ENCODE assay signal across 23 cellular contexts in the genomic region with DNA sequence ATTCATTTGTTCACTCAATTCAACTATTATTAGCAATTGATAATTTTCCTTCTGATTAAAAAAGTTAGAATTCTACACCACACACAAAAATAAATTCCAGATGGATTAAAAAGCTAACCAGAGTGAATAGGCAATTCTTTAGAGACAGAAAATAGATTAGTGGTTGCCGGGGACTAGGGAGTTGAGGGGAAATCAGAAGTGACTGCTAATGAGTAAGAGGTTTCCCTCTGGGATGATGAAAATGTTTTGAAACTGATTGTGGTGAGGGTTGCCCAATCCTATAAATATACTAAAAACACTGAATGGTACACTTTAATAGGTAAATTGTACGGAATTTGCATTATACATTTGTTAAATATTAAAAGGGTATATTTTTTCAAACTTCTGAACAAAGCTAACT.
DNase-seq lines count a peak whose midpoint lies in the region; ATAC-seq and TF ChIP-seq lines count a peak whose summit lies in the region.
"Had no signal": no experiment of that assay in that cellular context is flagged by ENCODE, and none has a peak within 500 bp of the region (broad histone marks: within the 10 kb centered on the region; RNA-seq: fewer than 3 reads in every experiment).

No MANE protein-coding gene starts in this region.

- TF ChIP-seq POLR2A in testis (IDR thresholded peaks at IDR 0.05), result no peak

- no peaks in the 10 kb centered on the region for H3K36me3 Mint-ChIP-seq in activated CD8-positive, alpha-beta memory T cell treated with anti-CD3 and anti-CD28 coated beads, Interleukin-2, amount 10 ng/mL, durations not matched to agents 7 days and 5 days
- H3K36me3 Mint-ChIP-seq: CD14-positive monocyte had no signal

- H3K36me3 ChIP-seq in GM23248 (ENCODE audit: low read depth) (no peaks in the 10 kb centered on the region), testis (ENCODE audit: low read depth, missing control alignments) (no peaks in the 10 kb centered on the region)

- H3K9me3 ChIP-seq in GM23248 (ENCODE audit: low read depth), result peaks cover 3% of the 10 kb centered on the region
- no peaks in the 10 kb centered on the region for H3K9me3 ChIP-seq in testis
- H3K9me3 ChIP-seq: A549 had no signal

- H3K9me2 ChIP-seq in GM23248 (ENCODE audit: insufficient read depth), result no peaks in the 10 kb centered on the region

- no peaks in the 10 kb centered on the region for H3K79me2 ChIP-seq in GM23248 (ENCODE audit: insufficient read depth)

- CTCF ChIA-PET in activated CD8-positive, alpha-beta memory T cell treated with anti-CD3 and anti-CD28 coated beads, Interleukin-2, amount 10 ng/mL, durations not matched to agents 7 days and 5 days (lab: Charles Lee), result no interaction called here

- 15 to 19% methylated on average over 2 of the region's 2 CpGs for WGBS in GM23248 (ENCODE audit: low coverage in 1 of 2, low lambda C conversion rate in 2 of 2, missing lambda C conversion rate in 2 of 2), 2 experiments
- WGBS in testis, 2 donors, result 89% methylated on average over 2 of the region's 2 CpGs

- DNase-seq in AG08395 (ENCODE audit: low spot score) (peak; percentile 13), GM23248 (peak; percentile 62), amniotic epithelial cell (ENCODE audit: low read depth) (peak; percentile 2), renal cortical epithelial cell (ENCODE audit: low read depth) (peak; percentile 3), NCI-H2029 (lab: John Stamatoyannopoulos, UW) (no peak), testis (no peak)
- DNase-seq in activated CD8-positive, alpha-beta memory T cell treated with anti-CD3 and anti-CD28 coated beads, Interleukin-2, amount 10 ng/mL, durations not matched to agents 7 days and 5 days, result no peak
- DNase-seq: AML-193; DMS79 treated with DMSO at 0.1 percent for 48 hours; HCEC 1CT; Kasumi-1; NCI-H1048; NCI-H1436; NCI-H1930; NCI-H2171; NCI-H446; NCI-H526 treated with DMSO at 0.1 percent for 48 hours; NK-92 treated with Interleukin-12 subunit alpha and Interleukin-12 subunit beta, amount 100 ng/mL, for 24 hours; SW 1271 had no signal

- no peak overlapping the region for H3K9ac ChIP-seq in GM23248

- H3K27me3 ChIP-seq in GM23248 (replicated peaks; ENCODE audit: insufficient read depth), result peaks cover 13% of the 10 kb centered on the region
- no peaks in the 10 kb centered on the region for H3K27me3 ChIP-seq in testis

- no peak overlapping the region for H2AFZ ChIP-seq in GM23248

- H3K4me2 ChIP-seq in GM23248 (ENCODE audit: unreplicated experiment), result no peak overlapping the region
- H3K4me2 ChIP-seq: A549 had no signal

- H4K20me1 ChIP-seq in GM23248 (ENCODE audit: insufficient read depth), result no peaks in the 10 kb centered on the region

- no peaks in the 10 kb centered on the region for H3F3A ChIP-seq in GM23248 (ENCODE audit: insufficient read depth)

- TF ChIP-seq CTCF in testis (IDR thresholded peaks at IDR 0.05), result no peak

- no peaks in the 10 kb centered on the region for H3K4me1 Mint-ChIP-seq in activated CD8-positive, alpha-beta memory T cell treated with anti-CD3 and anti-CD28 coated beads, Interleukin-2, amount 10 ng/mL, durations not matched to agents 7 days and 5 days
- H3K4me1 Mint-ChIP-seq: CD14-positive monocyte had no signal

- no peaks in the 10 kb centered on the region for H3K9me3 Mint-ChIP-seq in activated CD8-positive, alpha-beta memory T cell treated with anti-CD3 and anti-CD28 coated beads, Interleukin-2, amount 10 ng/mL, durations not matched to agents 7 days and 5 days (ENCODE audit: low read depth)

- H3K4me1 ChIP-seq in GM23248 (ENCODE audit: insufficient read depth), result no peaks in the 10 kb centered on the region
- no peaks in the 10 kb centered on the region for H3K4me1 ChIP-seq in testis
- H3K4me1 ChIP-seq: A549 had no signal

- in situ Hi-C loops in GM23248 (cut with MboI), result no loop called here

- no peak overlapping the region for H3K27ac Mint-ChIP-seq in activated CD8-positive, alpha-beta memory T cell treated with anti-CD3 and anti-CD28 coated beads, Interleukin-2, amount 10 ng/mL, durations not matched to agents 7 days and 5 days
- H3K27ac Mint-ChIP-seq: CD14-positive monocyte had no signal

- no peak for ATAC-seq in activated CD8-positive, alpha-beta memory T cell treated with anti-CD3 and anti-CD28 coated beads, Interleukin-2, amount 10 ng/mL, durations not matched to agents 7 days and 5 days
- ATAC-seq: A549, Right ventricle myocardium inferior had no signal

- H3K27me3 Mint-ChIP-seq in activated CD8-positive, alpha-beta memory T cell treated with anti-CD3 and anti-CD28 coated beads, Interleukin-2, amount 10 ng/mL, durations not matched to agents 7 days and 5 days, result no peaks in the 10 kb centered on the region

- H3K4me3 ChIP-seq in GM23248 (no peak overlapping the region), testis (no peak overlapping the region)
- H3K4me3 ChIP-seq: A549 had no signal

- no peak overlapping the region for H3K4me3 Mint-ChIP-seq in activated CD8-positive, alpha-beta memory T cell treated with anti-CD3 and anti-CD28 coated beads, Interleukin-2, amount 10 ng/mL, durations not matched to agents 7 days and 5 days
- H3K4me3 Mint-ChIP-seq: CD14-positive monocyte had no signal

- intact Hi-C loops in testis (cut with DNase I; ENCODE audit: low total_unique reads), result no loop called here

- H3K27ac ChIP-seq in GM23248, result no peak overlapping the region
- H3K27ac ChIP-seq in testis, result no peak overlapping the region
- H3K27ac ChIP-seq: A549, HL-60 had no signal

Comparison
In these comparisons a context has a peak if more than half of its experiments do, and no peak if none do; other contexts are left out.
1. DNase-seq: peak in AG08395 (single experiment), GM23248 (single experiment), amniotic epithelial cell (single experiment) and renal cortical epithelial cell (single experiment); none in NCI-H2029 (single experiment), activated CD8-positive, alpha-beta memory T cell treated with anti-CD3 and anti-CD28 coated beads, Interleukin-2, amount 10 ng/mL, durations not matched to agents 7 days and 5 days (single experiment) and testis (single experiment).